Comparison of ENCODE assay signal across 8 cellular contexts in genomic region chr5:2751592-2752021, GRCh38. TPM values are rescaled to one million over a fixed set of nuclear protein-coding genes. Genes with fewer than 3 reads are reported as not detected.
DNase-seq lines count a peak whose midpoint lies in the region; ATAC-seq and TF ChIP-seq lines count a peak whose summit lies in the region.

Gene IRX2 (minus strand): TSS chr5:2751677. CDS start chr5:2751413, 264 bp downstream.

- peaks cover 16% of the 10 kb centered on the region for H3K36me3 Mint-ChIP-seq in activated CD8-positive, alpha-beta T cell treated with anti-CD3 and anti-CD28 coated beads, Interleukin-2, amount 10 ng/mL, durations not matched to agents 7 days and 5 days (ENCODE audit: low read depth)
- H3K36me3 Mint-ChIP-seq in activated CD8-positive, alpha-beta T cell treated with anti-CD3 and anti-CD28 coated beads for 36 hours (ENCODE audit: low read depth): peaks cover 9% of the 10 kb centered on the region
- H3K36me3 Mint-ChIP-seq in activated T-helper 17 cell treated with anti-CD3 and anti-CD28 coated beads, Interleukin-2, amount 50 U/mL, for 72 hours (ENCODE audit: low read depth): peaks cover 11% of the 10 kb centered on the region
- peaks cover 4% of the 10 kb centered on the region for H3K36me3 Mint-ChIP-seq in activated CD4-positive, alpha-beta T cell treated with anti-CD3 and anti-CD28 coated beads for 36 hours (ENCODE audit: low read depth)

- H3K4me3 ChIP-seq in skeletal muscle cell (ENCODE audit: low read depth, low read length): peak within 1 kb of the TSS; percentile 48

- intact Hi-C loops in activated CD8-positive, alpha-beta T cell treated with anti-CD3 and anti-CD28 coated beads for 36 hours (cut with micrococcal nuclease): no loop called here
- intact Hi-C loops in left cardiac atrium (cut with DNase I): no loop called here
- intact Hi-C loops in activated CD4-positive, alpha-beta T cell treated with anti-CD3 and anti-CD28 coated beads for 36 hours (cut with DNase I, micrococcal nuclease): loop anchor here (2.0 to 10.0 kb wide), 4 partner anchors 363 to 875 kb away; no protein-coding TSS in a partner anchor

- ATAC-seq in activated CD8-positive, alpha-beta T cell treated with anti-CD3 and anti-CD28 coated beads, Interleukin-2, amount 10 ng/mL, durations not matched to agents 7 days and 5 days: no peak
- no peak for ATAC-seq in activated CD8-positive, alpha-beta T cell treated with anti-CD3 and anti-CD28 coated beads for 36 hours
- ATAC-seq in activated T-helper 17 cell treated with anti-CD3 and anti-CD28 coated beads, Interleukin-2, amount 50 U/mL, for 72 hours (replicated peaks): no peak
- ATAC-seq in left cardiac atrium (peak; percentile 79 to 93), HG02938 (IDR thresholded peaks at IDR 0.05; ENCODE audit: unreplicated experiment) (no peak), GM21576 (IDR thresholded peaks at IDR 0.05; ENCODE audit: unreplicated experiment) (no peak)
- ATAC-seq in activated CD4-positive, alpha-beta T cell treated with anti-CD3 and anti-CD28 coated beads for 36 hours: no peak

- H3K27ac Mint-ChIP-seq in activated CD8-positive, alpha-beta T cell treated with anti-CD3 and anti-CD28 coated beads, Interleukin-2, amount 10 ng/mL, durations not matched to agents 7 days and 5 days: peak within 1 kb of the TSS; percentile 69
- H3K27ac Mint-ChIP-seq in activated CD8-positive, alpha-beta T cell treated with anti-CD3 and anti-CD28 coated beads for 36 hours: no peak within 1 kb of the TSS
- H3K27ac Mint-ChIP-seq in activated T-helper 17 cell treated with anti-CD3 and anti-CD28 coated beads, Interleukin-2, amount 50 U/mL, for 72 hours: no peak within 1 kb of the TSS
- H3K27ac Mint-ChIP-seq in activated CD4-positive, alpha-beta T cell treated with anti-CD3 and anti-CD28 coated beads for 36 hours: no peak within 1 kb of the TSS

- POLR2A ChIA-PET in activated CD8-positive, alpha-beta T cell treated with anti-CD3 and anti-CD28 coated beads, Interleukin-2, amount 10 ng/mL, durations not matched to agents 7 days and 5 days (lab: Charles Lee): no interaction called here
- POLR2A ChIA-PET in activated CD8-positive, alpha-beta T cell treated with anti-CD3 and anti-CD28 coated beads for 36 hours (lab: Charles Lee): no interaction called here
- POLR2A ChIA-PET in activated CD4-positive, alpha-beta T cell treated with anti-CD3 and anti-CD28 coated beads for 36 hours (lab: Charles Lee): no interaction called here

- peaks cover 10% of the 10 kb centered on the region for H3K9me3 Mint-ChIP-seq in activated CD8-positive, alpha-beta T cell treated with anti-CD3 and anti-CD28 coated beads, Interleukin-2, amount 10 ng/mL, durations not matched to agents 7 days and 5 days (ENCODE audit: insufficient read depth)
- peaks cover 3% of the 10 kb centered on the region for H3K9me3 Mint-ChIP-seq in activated CD8-positive, alpha-beta T cell treated with anti-CD3 and anti-CD28 coated beads for 36 hours
- H3K9me3 Mint-ChIP-seq in activated T-helper 17 cell treated with anti-CD3 and anti-CD28 coated beads, Interleukin-2, amount 50 U/mL, for 72 hours: no peaks in the 10 kb centered on the region
- no peaks in the 10 kb centered on the region for H3K9me3 Mint-ChIP-seq in activated CD4-positive, alpha-beta T cell treated with anti-CD3 and anti-CD28 coated beads for 36 hours (ENCODE audit: low read depth)

- CTCF ChIA-PET in activated CD8-positive, alpha-beta T cell treated with anti-CD3 and anti-CD28 coated beads, Interleukin-2, amount 10 ng/mL, durations not matched to agents 7 days and 5 days (lab: Charles Lee): no interaction called here
- CTCF ChIA-PET in activated CD8-positive, alpha-beta T cell treated with anti-CD3 and anti-CD28 coated beads for 36 hours (lab: Charles Lee): no interaction called here
- CTCF ChIA-PET in activated CD4-positive, alpha-beta T cell treated with anti-CD3 and anti-CD28 coated beads for 36 hours (lab: Charles Lee): interaction anchor here (0.6 kb wide), 1 partner anchor 24 kb away, joined by 3 read pairs; no protein-coding TSS in a partner anchor

- no peak for TF ChIP-seq CTCF in activated CD8-positive, alpha-beta T cell treated with anti-CD3 and anti-CD28 coated beads for 36 hours (IDR thresholded peaks at IDR 0.05)

- peaks cover under 1% of the 10 kb centered on the region for H3K4me1 Mint-ChIP-seq in activated CD8-positive, alpha-beta T cell treated with anti-CD3 and anti-CD28 coated beads, Interleukin-2, amount 10 ng/mL, durations not matched to agents 7 days and 5 days (ENCODE audit: low read depth)
- H3K4me1 Mint-ChIP-seq in activated CD8-positive, alpha-beta T cell treated with anti-CD3 and anti-CD28 coated beads for 36 hours (ENCODE audit: low read depth): peaks cover 21% of the 10 kb centered on the region
- peaks cover 4% of the 10 kb centered on the region for H3K4me1 Mint-ChIP-seq in activated T-helper 17 cell treated with anti-CD3 and anti-CD28 coated beads, Interleukin-2, amount 50 U/mL, for 72 hours
- peaks cover 20% of the 10 kb centered on the region for H3K4me1 Mint-ChIP-seq in activated CD4-positive, alpha-beta T cell treated with anti-CD3 and anti-CD28 coated beads for 36 hours

- H3K4me3 Mint-ChIP-seq in activated CD8-positive, alpha-beta T cell treated with anti-CD3 and anti-CD28 coated beads, Interleukin-2, amount 10 ng/mL, durations not matched to agents 7 days and 5 days: peak within 1 kb of the TSS; percentile 46
- no peak within 1 kb of the TSS for H3K4me3 Mint-ChIP-seq in activated CD8-positive, alpha-beta T cell treated with anti-CD3 and anti-CD28 coated beads for 36 hours
- peak within 1 kb of the TSS; percentile 15 for H3K4me3 Mint-ChIP-seq in activated T-helper 17 cell treated with anti-CD3 and anti-CD28 coated beads, Interleukin-2, amount 50 U/mL, for 72 hours
- H3K4me3 Mint-ChIP-seq in activated CD4-positive, alpha-beta T cell treated with anti-CD3 and anti-CD28 coated beads for 36 hours: no peak within 1 kb of the TSS

- H3K27me3 Mint-ChIP-seq in activated CD8-positive, alpha-beta T cell treated with anti-CD3 and anti-CD28 coated beads, Interleukin-2, amount 10 ng/mL, durations not matched to agents 7 days and 5 days (ENCODE audit: low read depth): peaks cover 54% of the 10 kb centered on the region
- peaks cover 57% of the 10 kb centered on the region for H3K27me3 Mint-ChIP-seq in activated CD8-positive, alpha-beta T cell treated with anti-CD3 and anti-CD28 coated beads for 36 hours
- H3K27me3 Mint-ChIP-seq in activated T-helper 17 cell treated with anti-CD3 and anti-CD28 coated beads, Interleukin-2, amount 50 U/mL, for 72 hours: peaks cover 44% of the 10 kb centered on the region
- peaks cover 52% of the 10 kb centered on the region for H3K27me3 Mint-ChIP-seq in activated CD4-positive, alpha-beta T cell treated with anti-CD3 and anti-CD28 coated beads for 36 hours

- no peak for DNase-seq in activated CD8-positive, alpha-beta T cell treated with anti-CD3 and anti-CD28 coated beads, Interleukin-2, amount 10 ng/mL, durations not matched to agents 7 days and 5 days
- DNase-seq in activated CD8-positive, alpha-beta T cell treated with anti-CD3 and anti-CD28 coated beads for 36 hours: no peak
- peak; percentile 78 for DNase-seq in left cardiac atrium
- DNase-seq in skeletal muscle cell (ENCODE audit: low read depth): peak; percentile 55
- DNase-seq in activated CD4-positive, alpha-beta T cell treated with anti-CD3 and anti-CD28 coated beads for 36 hours: no peak

RNA-seq across cellular contexts. Expression of gene IRX2, which starts in this region (rescaled TPM):
- not detected for total RNA-seq in activated CD8-positive, alpha-beta T cell treated with anti-CD3 and anti-CD28 coated beads, Interleukin-2, amount 10 ng/mL, durations not matched to agents 7 days and 5 days
- total RNA-seq in activated CD8-positive, alpha-beta T cell treated with anti-CD3 and anti-CD28 coated beads for 36 hours: not detected
- total RNA-seq in activated T-helper 17 cell treated with anti-CD3 and anti-CD28 coated beads, Interleukin-2, amount 50 U/mL, for 72 hours: not detected
- total RNA-seq in left cardiac atrium: 1 to 10 TPM in 1 of 2 donors, under 1 TPM in 1; 0.27 to 1.0 TPM
- total RNA-seq in activated CD4-positive, alpha-beta T cell treated with anti-CD3 and anti-CD28 coated beads for 36 hours: not detected

Comparison
In these comparisons a context has a peak if more than half of its experiments do, and no peak if none do; other contexts are left out.
1. H3K4me3 Mint-ChIP-seq: peak in activated CD8-positive, alpha-beta T cell treated with anti-CD3 and anti-CD28 coated beads, Interleukin-2, amount 10 ng/mL, durations not matched to agents 7 days and 5 days (single experiment) and activated T-helper 17 cell treated with anti-CD3 and anti-CD28 coated beads, Interleukin-2, amount 50 U/mL, for 72 hours (single experiment); none in activated CD8-positive, alpha-beta T cell treated with anti-CD3 and anti-CD28 coated beads for 36 hours (single experiment) and activated CD4-positive, alpha-beta T cell treated with anti-CD3 and anti-CD28 coated beads for 36 hours (single experiment).
2. ATAC-seq: peak in left cardiac atrium (2 of 2); none in activated CD8-positive, alpha-beta T cell treated with anti-CD3 and anti-CD28 coated beads, Interleukin-2, amount 10 ng/mL, durations not matched to agents 7 days and 5 days (single experiment), activated CD8-positive, alpha-beta T cell treated with anti-CD3 and anti-CD28 coated beads for 36 hours (single experiment), activated T-helper 17 cell treated with anti-CD3 and anti-CD28 coated beads, Interleukin-2, amount 50 U/mL, for 72 hours (single experiment), HG02938 (single experiment), GM21576 (single experiment) and activated CD4-positive, alpha-beta T cell treated with anti-CD3 and anti-CD28 coated beads for 36 hours (single experiment).
3. DNase-seq: peak in left cardiac atrium (single experiment) and skeletal muscle cell (single experiment); none in activated CD8-positive, alpha-beta T cell treated with anti-CD3 and anti-CD28 coated beads, Interleukin-2, amount 10 ng/mL, durations not matched to agents 7 days and 5 days (single experiment), activated CD8-positive, alpha-beta T cell treated with anti-CD3 and anti-CD28 coated beads for 36 hours (single experiment) and activated CD4-positive, alpha-beta T cell treated with anti-CD3 and anti-CD28 coated beads for 36 hours (single experiment).
4. intact Hi-C loops: an anchor here in activated CD4-positive, alpha-beta T cell treated with anti-CD3 and anti-CD28 coated beads for 36 hours (2.0 to 10.0 kb wide); none called in activated CD8-positive, alpha-beta T cell treated with anti-CD3 and anti-CD28 coated beads for 36 hours and left cardiac atrium.